ENCODE assay signal across 15 cellular contexts in genomic region chr4:182717788-182718583, GRCh38.
A peak's percentile ranks its signal among the peaks of the same experiment; 100 is the strongest.
DNase-seq lines count a peak whose midpoint lies in the region; ATAC-seq and TF ChIP-seq lines count a peak whose summit lies in the region.
"Had no signal": no experiment of that assay in that cellular context is flagged by ENCODE, and none has a peak within 500 bp of the region (broad histone marks: within the 10 kb centered on the region; RNA-seq: fewer than 3 reads in every experiment).

No MANE protein-coding gene starts in this region.

- in situ Hi-C loops in GM13977 (cut with MboI; ENCODE audit: low pct_unique_long_range_greater_than_20kb, low sequenced_read_pairs, unreplicated experiment), result no loop called here

- ATAC-seq in GM21381 (IDR thresholded peaks at IDR 0.05; ENCODE audit: unreplicated experiment), result peak; percentile 74
- peak; percentile 85 for ATAC-seq in HG02852 (IDR thresholded peaks at IDR 0.05; ENCODE audit: unreplicated experiment)
- peak; percentile 78 for ATAC-seq in HG03442 (IDR thresholded peaks at IDR 0.05; ENCODE audit: unreplicated experiment)
- ATAC-seq: activated CD8-positive, alpha-beta memory T cell treated with anti-CD3 and anti-CD28 coated beads, Interleukin-2, amount 10 ng/mL, durations not matched to agents 7 days and 5 days; esophagus mucosa; stimulated activated naive CD8-positive, alpha-beta T cell treated with anti-CD3 and anti-CD28 coated beads, Interleukin-15, amount 100 ng/mL, for 72 hours; WTC11 had no signal

- DNase-seq in GM13977 (ENCODE audit: low spot score) (peak; percentile 12), cerebellum (ENCODE audit: low spot score) (no peak), DMS53 treated with DMSO at 0.1 percent for 48 hours (lab: John Stamatoyannopoulos, UW; ENCODE audit: unreplicated experiment) (no peak), T-helper 1 cell (no peak), epidermal melanocyte (ENCODE audit: insufficient read length, low spot score) (no peak)
- DNase-seq: activated CD8-positive, alpha-beta memory T cell treated with anti-CD3 and anti-CD28 coated beads, Interleukin-2, amount 10 ng/mL, durations not matched to agents 7 days and 5 days; cortex of kidney; NCI-H1436 treated with DMSO at 0.1 percent for 48 hours; posterior cingulate gyrus; stimulated activated naive CD8-positive, alpha-beta T cell treated with anti-CD3 and anti-CD28 coated beads, Interleukin-15, amount 100 ng/mL, for 72 hours had no signal

- TF ChIP-seq CTCF in GM13977 (IDR thresholded peaks at IDR 0.05; ENCODE audit: extremely low read depth, insufficient read depth, missing control alignments), result no peak
